In the genomic region with DNA sequence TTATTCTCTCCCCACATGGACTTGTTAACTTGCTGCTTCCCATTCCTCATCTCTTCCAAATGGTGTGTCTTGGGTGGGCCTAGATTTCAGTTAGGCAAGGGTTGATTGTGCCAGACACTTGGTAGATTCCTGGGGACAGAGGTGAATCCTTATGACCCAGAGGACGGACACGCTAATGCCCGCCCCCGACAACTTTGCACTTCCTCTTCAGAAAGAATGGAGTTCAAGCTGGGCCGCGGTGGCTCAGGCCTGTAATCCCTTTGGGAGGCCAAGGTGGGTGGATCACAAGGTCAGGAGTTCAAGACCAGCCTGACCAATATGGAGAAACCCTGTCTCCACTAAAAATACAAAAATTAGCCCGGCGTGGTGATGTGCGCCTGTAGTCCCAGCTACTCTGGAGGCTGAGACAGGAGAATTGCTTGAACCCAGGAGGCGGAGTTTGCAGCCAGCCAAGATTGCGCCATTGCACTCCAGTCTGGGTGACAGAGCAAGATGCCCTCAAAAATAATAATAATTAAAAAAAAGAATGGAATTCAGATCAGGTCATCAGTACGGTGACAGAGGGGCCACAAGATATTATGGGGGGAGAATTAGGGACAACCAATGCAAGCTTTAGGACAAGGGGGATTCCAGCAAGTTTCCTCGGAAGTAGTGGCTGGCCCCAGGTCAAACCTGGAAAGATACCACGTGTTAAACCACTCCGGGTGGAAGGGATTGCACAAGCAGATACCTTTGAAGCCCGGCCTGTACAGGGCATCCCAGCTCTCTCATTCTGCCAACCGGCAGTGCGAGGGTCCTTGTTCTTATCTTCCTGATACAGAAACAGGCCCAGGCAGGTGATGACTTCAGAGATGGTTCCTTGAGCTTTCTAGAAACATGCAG, we compare ENCODE assay signal across 1 cellular context.
TF ChIP-seq lines count a peak whose summit lies in the region.

No MANE protein-coding gene starts in this region.

TF ChIP-seq in H1, 55 proteins besides CTCF, POLR2A, EP300 and RAD21:
- TF ChIP-seq TAF1 (IDR thresholded peaks at IDR 0.05; ENCODE audit: low read depth, low read length) = no peak
- no peak for TF ChIP-seq BRCA1 (IDR thresholded peaks at IDR 0.05; ENCODE audit: low read depth, low read length)
- TF ChIP-seq SP4 (IDR thresholded peaks at IDR 0.05; ENCODE audit: low read length) = no peak
- no peak for TF ChIP-seq POU5F1 (IDR thresholded peaks at IDR 0.05; ENCODE audit: low read depth, low read length)
- no peak for TF ChIP-seq KDM1A (IDR thresholded peaks at IDR 0.05; ENCODE audit: borderline replicate concordance, low read length)
- TF ChIP-seq HDAC2 (IDR thresholded peaks at IDR 0.05; ENCODE audit: borderline replicate concordance in 1 of 2, low read depth in 2 of 2, low read length in 2 of 2) = no peak
- no peak for TF ChIP-seq KDM4A (IDR thresholded peaks at IDR 0.05; ENCODE audit: low read depth, low read length, severe bottlenecking)
- no peak for TF ChIP-seq SP1 (IDR thresholded peaks at IDR 0.05; ENCODE audit: low read depth, low read length)
- TF ChIP-seq ASH2L (IDR thresholded peaks at IDR 0.05; ENCODE audit: low read length) = no peak
- TF ChIP-seq HDAC6 (IDR thresholded peaks at IDR 0.05; ENCODE audit: low read depth, low read length) = no peak
- TF ChIP-seq POLR2AphosphoS5 (IDR thresholded peaks at IDR 0.05; ENCODE audit: low read depth, low read length) = no peak
- TF ChIP-seq ATF2 (IDR thresholded peaks at IDR 0.05; ENCODE audit: low read length) = no peak
- TF ChIP-seq CBX8 (IDR thresholded peaks at IDR 0.05; ENCODE audit: borderline replicate concordance, low read depth, low read length) = no peak
- TF ChIP-seq CHD2 (IDR thresholded peaks at IDR 0.05; ENCODE audit: low read length) = no peak
- no peak for TF ChIP-seq BCL11A (IDR thresholded peaks at IDR 0.05; ENCODE audit: low read depth in 2 of 2, low read length in 2 of 2)
- TF ChIP-seq SRF (IDR thresholded peaks at IDR 0.05; ENCODE audit: low read depth, low read length) = no peak
- no peak for TF ChIP-seq SIRT6 (IDR thresholded peaks at IDR 0.05; ENCODE audit: low read length)
- no peak for TF ChIP-seq SP2 (IDR thresholded peaks at IDR 0.05; ENCODE audit: low read length)
- TF ChIP-seq GABPA (IDR thresholded peaks at IDR 0.05; ENCODE audit: borderline replicate concordance, insufficient read depth, low read length) = no peak
- TF ChIP-seq RFX5 (IDR thresholded peaks at IDR 0.05; ENCODE audit: borderline replicate concordance, low read depth, low read length) = no peak
